ENCODE assay signal across 8 cellular contexts in the genomic region with DNA sequence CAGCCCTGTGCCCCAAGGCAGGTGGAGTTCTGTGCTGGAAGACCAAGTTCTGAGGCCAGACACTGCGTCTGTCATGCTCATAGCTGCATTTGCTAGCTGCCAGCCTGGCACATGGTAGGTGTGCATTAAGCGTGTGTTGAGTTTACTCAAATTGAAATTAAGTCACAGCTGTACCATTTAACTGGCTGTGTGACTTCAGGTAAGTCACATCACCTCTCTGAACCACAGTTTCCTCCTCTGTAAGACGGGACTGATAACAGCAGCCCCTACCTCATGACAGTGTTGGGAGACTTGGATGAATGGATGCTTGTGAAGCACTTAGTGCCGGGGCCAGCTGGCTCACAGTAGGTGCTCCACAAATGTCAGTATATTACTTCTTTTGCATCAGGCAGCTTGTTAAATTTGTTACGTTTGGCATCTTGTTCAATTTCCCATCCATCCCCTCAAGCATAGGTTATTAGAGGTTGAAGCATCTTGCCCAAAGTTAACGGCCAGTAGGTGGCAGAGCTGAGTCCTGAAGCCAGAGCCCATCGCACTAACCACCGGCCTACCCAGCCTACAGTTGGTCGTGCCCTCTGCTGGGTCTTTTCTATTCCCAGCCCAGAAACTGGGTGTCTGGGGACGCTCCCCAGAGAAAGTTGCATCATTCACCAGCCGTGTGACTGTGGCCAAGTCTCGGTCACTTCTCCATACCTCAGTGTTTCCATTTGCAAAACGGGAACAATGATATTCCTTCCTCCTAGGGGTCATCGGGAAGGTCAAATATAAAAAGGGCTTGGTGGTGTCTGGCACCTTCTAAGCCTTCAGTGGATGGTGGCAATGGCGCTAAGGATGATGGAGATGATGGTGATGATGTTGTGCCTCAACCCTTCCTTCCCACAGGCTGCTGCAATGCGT. TPM values are rescaled to one million over a fixed set of nuclear protein-coding genes. Genes with fewer than 3 reads are reported as not detected.
DNase-seq lines count a peak whose midpoint lies in the region; ATAC-seq and TF ChIP-seq lines count a peak whose summit lies in the region.

No MANE protein-coding gene starts in this region.

- H3K27me3 ChIP-seq in RWPE2 (ENCODE audit: insufficient read depth, poor library complexity, severe bottlenecking) (no peaks in the 10 kb centered on the region), heart left ventricle (no peaks in the 10 kb centered on the region)

- H3K4me1 ChIP-seq in RWPE2 (ENCODE audit: insufficient read depth, poor library complexity, severe bottlenecking), result no peaks in the 10 kb centered on the region
- peaks cover 0 to 13% (median 0%) of the 10 kb centered on the region in 12 donors for H3K4me1 ChIP-seq in heart left ventricle

- intact Hi-C loops in heart left ventricle (cut with DNase I) (loop anchor here in 4 of 10 donors (5.0 to 10.0 kb wide), 3 partner anchors 68 to 210 kb away; a partner anchor contains a TSS), posterior vena cava (cut with DNase I) (loop anchor here in 1 of 2 donors (5.0 kb wide), 1 partner anchor 707 kb away; no protein-coding TSS in a partner anchor)

- no peak overlapping the region for H3K4me3 ChIP-seq in AG09309 (ENCODE audit: control insufficient read depth, low read depth, low read length)
- H3K4me3 ChIP-seq in RWPE2 (ENCODE audit: severe bottlenecking), result no peak overlapping the region
- H3K4me3 ChIP-seq in heart left ventricle, result no peak overlapping the region

- DNase-seq in AG09309 (ENCODE audit: low read depth), result no peak
- peak; percentile 23 for DNase-seq in HCEC 1CT
- DNase-seq in RWPE2 (ENCODE audit: low spot score), result no peak
- peak; percentile 40 for DNase-seq in activated effector memory CD4-positive, alpha-beta T cell treated with Interleukin-2 at 50 U/mL for 16 hours
- peak; percentile 31 to 70 (median 58) for DNase-seq in heart left ventricle
- DNase-seq in stimulated activated CD4-positive, alpha-beta T cell treated with anti-CD3 and anti-CD28 coated beads, Interleukin-1b, Interleukin-23, amount 100 ng/mL, for 24 hours (ENCODE audit: low read depth in 4 of 4, low spot score in 1 of 4), result peak; percentile 52 to 57 (median 54)
- DNase-seq in posterior vena cava (ENCODE audit: low spot score), result no peak
- no peak for DNase-seq in superior temporal gyrus (ENCODE audit: extremely low spot score)

- H3K9me3 ChIP-seq in RWPE2 (ENCODE audit: severe bottlenecking) (no peaks in the 10 kb centered on the region), heart left ventricle (no peaks in the 10 kb centered on the region)

- WGBS in heart left ventricle, 4 donors, result 58 to 66% (median 60%) methylated on average over 16 of the region's 16 CpGs

- TF ChIP-seq CTCF in AG09309 (IDR thresholded peaks at IDR 0.05; ENCODE audit: control insufficient read depth, insufficient read depth, low read depth, low read length, missing control alignments) (peak; percentile 57), RWPE2 (IDR thresholded peaks at IDR 0.05; ENCODE audit: poor library complexity, severe bottlenecking) (peak; percentile 52), heart left ventricle (IDR thresholded peaks at IDR 0.05) (peak; percentile 28 to 64 (median 50))

- no peak for TF ChIP-seq POLR2A in heart left ventricle (IDR thresholded peaks at IDR 0.05)

- no peak for ATAC-seq in RWPE2 (ENCODE audit: low read depth)
- peak in 3 of 4 donors; percentile 29 to 76 (median 63) for ATAC-seq in heart left ventricle

- no peaks in the 10 kb centered on the region for H3K36me3 ChIP-seq in RWPE2 (ENCODE audit: low read depth)
- no peaks in the 10 kb centered on the region for H3K36me3 ChIP-seq in heart left ventricle

- no peak overlapping the region for H3K27ac ChIP-seq in RWPE2 (ENCODE audit: poor library complexity, severe bottlenecking)
- H3K27ac ChIP-seq in heart left ventricle, result no peak overlapping the region

RNA-seq across cellular contexts. Expression of a gene that starts 4.5 kb away (rescaled TPM):
- total RNA-seq in heart left ventricle, result not detected
- polyA plus RNA-seq in heart left ventricle, result not detected
- under 1 TPM in 1 of 2 donors, not detected in 1; 0.28 TPM for total RNA-seq in posterior vena cava

RNA-seq across cellular contexts. Expression of a gene that starts 27.0 kb away (rescaled TPM):
- 10 to 100 TPM; 20.2 to 45.8 (median 34.3) TPM for total RNA-seq in heart left ventricle
- polyA plus RNA-seq in heart left ventricle, result 10 to 100 TPM in 1 of 2 donors, 1 to 10 TPM in 1; 7.8 to 15.2 TPM
- 10 to 100 TPM; 34.7 to 43.9 TPM for total RNA-seq in posterior vena cava

Comparison
In these comparisons a context has a peak if more than half of its experiments do, and no peak if none do; other contexts are left out.
1. DNase-seq: peak in HCEC 1CT (single experiment), activated effector memory CD4-positive, alpha-beta T cell treated with Interleukin-2 at 50 U/mL for 16 hours (single experiment), heart left ventricle (5 of 5) and stimulated activated CD4-positive, alpha-beta T cell treated with anti-CD3 and anti-CD28 coated beads, Interleukin-1b, Interleukin-23, amount 100 ng/mL, for 24 hours (4 of 4); none in AG09309 (single experiment), RWPE2 (single experiment), posterior vena cava (single experiment) and superior temporal gyrus (single experiment).
2. Peak in every context shown above with its lines, with median percentiles within 50 percentile points of each other: CTCF ChIP-seq.